ENCODE assay signal across 8 cellular contexts in genomic region chr6:3118353-3119039, GRCh38. TPM values are rescaled to one million over a fixed set of nuclear protein-coding genes. Genes with fewer than 3 reads are reported as not detected.
DNase-seq lines count a peak whose midpoint lies in the region; ATAC-seq and TF ChIP-seq lines count a peak whose summit lies in the region.

BPHL (plus strand) TSS chr6:3118711; CDS start chr6:3118741, 30 bp downstream.

- ATAC-seq in GM18499 (IDR thresholded peaks at IDR 0.05; ENCODE audit: insufficient read depth, unreplicated experiment) (peak; percentile 59), HG02938 (IDR thresholded peaks at IDR 0.05; ENCODE audit: unreplicated experiment) (peak; percentile 89), T-helper 17 cell (peak; percentile 93), psoas muscle (peak; percentile 98 to 99 (median 99))

- H3K36me3 ChIP-seq in right atrium auricular region, result peaks cover 14% of the 10 kb centered on the region
- peaks cover 9 to 21% of the 10 kb centered on the region in 2 donors for H3K36me3 ChIP-seq in psoas muscle (ENCODE audit: insufficient read depth in 1 of 2, low read depth in 1 of 2)
- peaks cover 3% of the 10 kb centered on the region for H3K36me3 ChIP-seq in urinary bladder (ENCODE audit: insufficient read depth)

- H3K27ac Mint-ChIP-seq in T-helper 17 cell, result peak within 1 kb of the TSS; percentile 62

- H3K27me3 ChIP-seq in right atrium auricular region (no peaks in the 10 kb centered on the region), psoas muscle (ENCODE audit: insufficient read depth in 3 of 3, low read length in 2 of 3) (no peaks in the 10 kb centered on the region)

- H3K4me1 Mint-ChIP-seq in T-helper 17 cell, result peaks cover 14% of the 10 kb centered on the region

- H3K9me3 ChIP-seq in T-helper 17 cell (ENCODE audit: control insufficient read depth, low read length, poor library complexity, severe bottlenecking) (no peaks in the 10 kb centered on the region), right atrium auricular region (no peaks in the 10 kb centered on the region), psoas muscle (no peaks in the 10 kb centered on the region)

- peak within 1 kb of the TSS; percentile 60 to 91 for H3K4me3 ChIP-seq in right atrium auricular region
- H3K4me3 ChIP-seq in psoas muscle, result peak within 1 kb of the TSS; percentile 86
- peak within 1 kb of the TSS; percentile 71 for H3K4me3 ChIP-seq in urinary bladder (ENCODE audit: low read depth, low read length)

- TF ChIP-seq CTCF in right atrium auricular region (IDR thresholded peaks at IDR 0.05), result peak in 1 of 2 donors; percentile 35
- no peak for TF ChIP-seq CTCF in psoas muscle (IDR thresholded peaks at IDR 0.05)

- DNase-seq in NCI-H1694 treated with DMSO at 0.1 percent for 48 hours (lab: John Stamatoyannopoulos, UW) (peak; percentile 82), T-helper 17 cell (peak; percentile 100), anterior cingulate cortex (lab: John Stamatoyannopoulos, UW) (peak; percentile 75 to 98 (median 96)), right atrium auricular region (ENCODE audit: low spot score) (peak; percentile 94), psoas muscle (peak; percentile 98 to 100)

- intact Hi-C loops in psoas muscle (cut with DNase I), result loop anchor here in 1 of 2 donors (5.0 kb wide), 1 partner anchor 41 kb away; no protein-coding TSS in a partner anchor

- peak within 1 kb of the TSS; percentile 87 to 90 for H3K27ac ChIP-seq in right atrium auricular region
- peak within 1 kb of the TSS; percentile 88 for H3K27ac ChIP-seq in psoas muscle
- peak within 1 kb of the TSS; percentile 79 for H3K27ac ChIP-seq in urinary bladder (ENCODE audit: low read depth)

- WGBS in psoas muscle, 3 donors, result 0% methylated on average over 77 to 89 of the region's 89 CpGs
- under 1% methylated on average over 89 of the region's 89 CpGs for WGBS in urinary bladder

- H3K27me3 Mint-ChIP-seq in T-helper 17 cell, result no peaks in the 10 kb centered on the region

- no peaks in the 10 kb centered on the region for H3K36me3 Mint-ChIP-seq in T-helper 17 cell (ENCODE audit: low read depth)

- H3K4me1 ChIP-seq in right atrium auricular region (peaks cover 0 to 5% of the 10 kb centered on the region in 2 donors), psoas muscle (peaks cover 9% of the 10 kb centered on the region), urinary bladder (ENCODE audit: insufficient read depth) (no peaks in the 10 kb centered on the region)

- H3K4me3 Mint-ChIP-seq in T-helper 17 cell, result peak within 1 kb of the TSS; percentile 91

RNA-seq across cellular contexts. Expression of gene BPHL, which starts in this region (rescaled TPM):
- total RNA-seq in T-helper 17 cell (1 to 10 TPM; 7.7 to 9.6 TPM), right atrium auricular region (10 to 100 TPM in 1 of 2 donors, 1 to 10 TPM in 1; 5.4 to 10.6 TPM), psoas muscle (10 to 100 TPM in 3 of 4 donors, 1 to 10 TPM in 1; 6.7 to 22.8 (median 13.5) TPM), urinary bladder (23.7 TPM)
- polyA plus RNA-seq in psoas muscle (1 to 10 TPM; 6.8 to 9.0 (median 7.3) TPM), urinary bladder (13.3 TPM)

Comparison
In these comparisons a context has a peak if more than half of its experiments do, and no peak if none do; other contexts are left out.
1. Peak in every context shown above with its lines: DNase-seq, ATAC-seq, H3K4me3 ChIP-seq and H3K27ac ChIP-seq.